Comparison of ENCODE assay signal across 8 cellular contexts in the genomic region with DNA sequence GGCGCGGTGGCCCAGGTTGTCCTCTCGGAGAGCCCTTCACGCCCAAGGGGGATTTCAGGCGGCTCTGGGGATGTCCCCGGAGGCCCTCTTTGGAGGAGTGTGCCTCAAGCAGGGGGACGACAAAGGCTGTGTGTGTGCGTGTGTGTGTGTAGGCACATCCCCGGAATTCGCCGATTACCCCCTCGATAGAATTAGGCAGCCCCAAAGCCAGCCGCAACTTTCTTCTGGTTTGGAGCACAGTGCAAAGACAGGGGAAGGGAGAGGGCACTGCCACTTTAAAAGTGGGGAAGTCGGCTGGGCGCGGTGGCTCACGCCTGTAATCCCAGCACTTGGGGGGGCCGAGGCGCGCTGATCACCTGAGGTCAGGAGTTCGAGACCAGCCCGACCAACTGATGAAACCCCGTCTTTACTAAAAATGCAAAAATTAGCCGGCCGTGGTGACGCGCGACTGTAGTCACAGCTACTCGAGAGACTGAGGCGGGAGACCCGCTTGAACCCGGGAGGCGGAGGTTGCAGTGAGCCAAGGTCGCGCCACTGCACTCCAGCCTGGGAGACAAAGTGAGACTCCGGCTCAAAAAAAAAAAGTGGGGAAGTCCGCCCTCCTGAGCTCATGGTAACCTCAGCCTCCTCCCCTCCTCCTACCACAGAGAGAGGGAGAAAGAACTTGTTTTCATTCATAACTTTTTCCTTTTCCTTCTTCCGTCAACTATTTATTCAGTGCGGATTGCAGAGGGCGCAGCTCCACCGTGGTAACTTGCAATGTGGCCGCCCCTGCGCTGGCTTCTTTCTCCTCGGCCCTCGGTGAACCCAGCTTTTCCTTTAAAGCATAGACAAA. TPM values are rescaled to one million over a fixed set of nuclear protein-coding genes. Genes with fewer than 3 reads are reported as not detected.
DNase-seq lines count a peak whose midpoint lies in the region; ATAC-seq lines count a peak whose summit lies in the region.

No MANE protein-coding gene starts in this region.

- H3K27ac Mint-ChIP-seq in naive thymus-derived CD8-positive, alpha-beta T cell, result peak overlapping the region; percentile 53 to 91 (median 85)

- no peaks in the 10 kb centered on the region for H3K9me3 Mint-ChIP-seq in naive thymus-derived CD8-positive, alpha-beta T cell

- peaks cover 11 to 28% (median 24%) of the 10 kb centered on the region in 4 donors for H3K4me1 Mint-ChIP-seq in naive thymus-derived CD8-positive, alpha-beta T cell

- peak; percentile 50 for DNase-seq in NK-92 treated with Interleukin-12 subunit alpha and Interleukin-12 subunit beta, amount 100 ng/mL, for 24 hours (lab: John Stamatoyannopoulos, UW)
- DNase-seq in NK-92 (lab: John Stamatoyannopoulos, UW; ENCODE audit: unreplicated experiment), result no peak
- DNase-seq in NOMO-1 treated with dmso at 0.1 percent for 144 hours (lab: John Stamatoyannopoulos, UW; ENCODE audit: unreplicated experiment), result peak; percentile 37
- peak; percentile 75 to 78 for DNase-seq in activated T-cell treated with anti-CD3 and anti-CD28 coated beads, Interleukin-2, amount 50 U/mL, for 48 hours
- peak; percentile 24 to 70 (median 46) for DNase-seq in naive thymus-derived CD8-positive, alpha-beta T cell
- peak; percentile 58 for DNase-seq in superior temporal gyrus (ENCODE audit: extremely low spot score)

- peaks cover 0 to 2% (median 0%) of the 10 kb centered on the region in 5 donors for H3K27me3 Mint-ChIP-seq in naive thymus-derived CD8-positive, alpha-beta T cell

- ATAC-seq in HG02943 (IDR thresholded peaks at IDR 0.05; ENCODE audit: low read depth, unreplicated experiment), result peak; percentile 31
- ATAC-seq in esophagus mucosa, result peak; percentile 52
- peak; percentile 35 to 64 for ATAC-seq in naive thymus-derived CD8-positive, alpha-beta T cell

- H3K36me3 Mint-ChIP-seq in naive thymus-derived CD8-positive, alpha-beta T cell, result peaks cover 0 to 13% (median 12%) of the 10 kb centered on the region in 3 donors

- POLR2A ChIA-PET in naive thymus-derived CD8-positive, alpha-beta T cell (lab: Charles Lee), result interaction anchor here (0.6 kb wide), 1 partner anchor 218 kb away, joined by 3 read pairs; no protein-coding TSS in a partner anchor

- H3K4me3 Mint-ChIP-seq in naive thymus-derived CD8-positive, alpha-beta T cell, result peak overlapping the region; percentile 80 to 95 (median 92)

RNA-seq across cellular contexts. Expression of a gene that starts 2.4 kb away (rescaled TPM):
- 16.0 TPM for total RNA-seq in esophagus mucosa
- 1 to 10 TPM; 8.1 to 9.0 TPM for total RNA-seq in naive thymus-derived CD8-positive, alpha-beta T cell
- 10 to 100 TPM in 1 of 3 donors, 1 to 10 TPM in 2; 6.9 to 11.0 (median 9.7) TPM for polyA plus RNA-seq in naive thymus-derived CD8-positive, alpha-beta T cell
